ENCODE assay signal across 1 cellular context in genomic region chr21:32463889-32464300, GRCh38.
TF ChIP-seq lines count a peak whose summit lies in the region.

No MANE protein-coding gene starts in this region.

TF ChIP-seq in A549, 52 proteins besides CTCF, POLR2A, EP300 and RAD21 (continued from another document):
- no peak for TF ChIP-seq REST (IDR thresholded peaks at IDR 0.05)
- no peak for TF ChIP-seq RCOR1 (IDR thresholded peaks at IDR 0.05; ENCODE audit: low read depth, low read length)
- no peak for TF ChIP-seq ZFP36 (IDR thresholded peaks at IDR 0.05; ENCODE audit: borderline replicate concordance, partially characterized antibody)
- TF ChIP-seq, protein P1, sequence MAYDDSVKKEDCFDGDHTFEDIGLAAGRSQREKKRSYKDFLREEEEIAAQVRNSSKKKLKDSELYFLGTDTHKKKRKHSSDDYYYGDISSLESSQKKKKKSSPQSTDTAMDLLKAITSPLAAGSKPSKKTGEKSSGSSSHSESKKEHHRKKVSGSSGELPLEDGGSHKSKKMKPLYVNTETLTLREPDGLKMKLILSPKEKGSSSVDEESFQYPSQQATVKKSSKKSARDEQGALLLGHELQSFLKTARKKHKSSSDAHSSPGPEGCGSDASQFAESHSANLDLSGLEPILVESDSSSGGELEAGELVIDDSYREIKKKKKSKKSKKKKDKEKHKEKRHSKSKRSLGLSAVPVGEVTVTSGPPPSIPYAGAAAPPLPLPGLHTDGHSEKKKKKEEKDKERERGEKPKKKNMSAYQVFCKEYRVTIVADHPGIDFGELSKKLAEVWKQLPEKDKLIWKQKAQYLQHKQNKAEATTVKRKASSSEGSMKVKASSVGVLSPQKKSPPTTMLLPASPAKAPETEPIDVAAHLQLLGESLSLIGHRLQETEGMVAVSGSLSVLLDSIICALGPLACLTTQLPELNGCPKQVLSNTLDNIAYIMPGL (CRISPR knock-in tag; IDR thresholded peaks at IDR 0.05; ENCODE audit: borderline replicate concordance), result no peak
- no peak for TF ChIP-seq PHF8 (IDR thresholded peaks at IDR 0.05; ENCODE audit: borderline replicate concordance, low read depth)
- no peak for TF ChIP-seq FOSB (CRISPR knock-in tag; IDR thresholded peaks at IDR 0.05)
- peak; percentile 61 for TF ChIP-seq FOSL2 (IDR thresholded peaks at IDR 0.05)
- TF ChIP-seq FOSL2 (CRISPR knock-in tag; IDR thresholded peaks at IDR 0.05), result peak; percentile 88
- no peak for TF ChIP-seq POLR2AphosphoS2 (conservative IDR thresholded peaks at IDR 0.05; ENCODE audit: low read length)
- TF ChIP-seq HOXA7 (CRISPR knock-in tag; IDR thresholded peaks at IDR 0.05), result no peak
- TF ChIP-seq GATA3 (IDR thresholded peaks at IDR 0.05; ENCODE audit: borderline replicate concordance), result peak; percentile 80
- peak; percentile 79 to 86; a peak in 4 of 5 replicates for TF ChIP-seq JUN (IDR thresholded peaks at IDR 0.05)
- no peak for TF ChIP-seq HOXB13 (CRISPR knock-in tag; IDR thresholded peaks at IDR 0.05; ENCODE audit: low read depth)
- TF ChIP-seq KDM5A (IDR thresholded peaks at IDR 0.05), result no peak
- TF ChIP-seq MAZ (IDR thresholded peaks at IDR 0.05; ENCODE audit: borderline replicate concordance, low read depth, low read length), result no peak
- no peak for TF ChIP-seq CEBPB (IDR thresholded peaks at IDR 0.05)
- peak; percentile 84 for TF ChIP-seq JUNB (IDR thresholded peaks at IDR 0.05)
- peak; percentile 50 for TF ChIP-seq MAX (IDR thresholded peaks at IDR 0.05)
- no peak for TF ChIP-seq HEYL (CRISPR knock-in tag; IDR thresholded peaks at IDR 0.05)
- no peak for TF ChIP-seq BHLHE40 (IDR thresholded peaks at IDR 0.05; ENCODE audit: low read depth, low read length)
- no peak for TF ChIP-seq ELK1 (IDR thresholded peaks at IDR 0.05; ENCODE audit: low read depth, low read length)
- no peak for TF ChIP-seq KDM1A (IDR thresholded peaks at IDR 0.05; ENCODE audit: low read depth)
- TF ChIP-seq NPAS2 (CRISPR knock-in tag; IDR thresholded peaks at IDR 0.05; ENCODE audit: borderline replicate concordance), result no peak
